1 cellular context compared by ENCODE assay signal in genomic region chr5:93303291-93303691, GRCh38.
TF ChIP-seq lines count a peak whose summit lies in the region.

No MANE protein-coding gene starts in this region.

TF ChIP-seq in SK-N-SH, 30 proteins besides CTCF, POLR2A, EP300 and RAD21 (continued from another document):
- TF ChIP-seq, protein P1, sequence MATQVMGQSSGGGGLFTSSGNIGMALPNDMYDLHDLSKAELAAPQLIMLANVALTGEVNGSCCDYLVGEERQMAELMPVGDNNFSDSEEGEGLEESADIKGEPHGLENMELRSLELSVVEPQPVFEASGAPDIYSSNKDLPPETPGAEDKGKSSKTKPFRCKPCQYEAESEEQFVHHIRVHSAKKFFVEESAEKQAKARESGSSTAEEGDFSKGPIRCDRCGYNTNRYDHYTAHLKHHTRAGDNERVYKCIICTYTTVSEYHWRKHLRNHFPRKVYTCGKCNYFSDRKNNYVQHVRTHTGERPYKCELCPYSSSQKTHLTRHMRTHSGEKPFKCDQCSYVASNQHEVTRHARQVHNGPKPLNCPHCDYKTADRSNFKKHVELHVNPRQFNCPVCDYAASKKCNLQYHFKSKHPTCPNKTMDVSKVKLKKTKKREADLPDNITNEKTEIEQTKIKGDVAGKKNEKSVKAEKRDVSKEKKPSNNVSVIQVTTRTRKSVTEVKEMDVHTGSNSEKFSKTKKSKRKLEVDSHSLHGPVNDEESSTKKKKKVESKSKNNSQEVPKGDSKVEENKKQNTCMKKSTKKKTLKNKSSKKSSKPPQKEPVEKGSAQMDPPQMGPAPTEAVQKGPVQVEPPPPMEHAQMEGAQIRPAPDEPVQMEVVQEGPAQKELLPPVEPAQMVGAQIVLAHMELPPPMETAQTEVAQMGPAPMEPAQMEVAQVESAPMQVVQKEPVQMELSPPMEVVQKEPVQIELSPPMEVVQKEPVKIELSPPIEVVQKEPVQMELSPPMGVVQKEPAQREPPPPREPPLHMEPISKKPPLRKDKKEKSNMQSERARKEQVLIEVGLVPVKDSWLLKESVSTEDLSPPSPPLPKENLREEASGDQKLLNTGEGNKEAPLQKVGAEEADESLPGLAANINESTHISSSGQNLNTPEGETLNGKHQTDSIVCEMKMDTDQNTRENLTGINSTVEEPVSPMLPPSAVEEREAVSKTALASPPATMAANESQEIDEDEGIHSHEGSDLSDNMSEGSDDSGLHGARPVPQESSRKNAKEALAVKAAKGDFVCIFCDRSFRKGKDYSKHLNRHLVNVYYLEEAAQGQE (IDR thresholded peaks at IDR 0.05; ENCODE audit: low read depth, low read length) = no peak
- TF ChIP-seq CHD2 (IDR thresholded peaks at IDR 0.05; ENCODE audit: low read length, partially characterized antibody) = no peak
- TF ChIP-seq TEAD4 (IDR thresholded peaks at IDR 0.05; ENCODE audit: borderline replicate concordance, insufficient read depth) = no peak
- TF ChIP-seq NRF1 (IDR thresholded peaks at IDR 0.05; ENCODE audit: low read depth, low read length) = no peak
- TF ChIP-seq MEF2A (IDR thresholded peaks at IDR 0.05; ENCODE audit: borderline replicate concordance, low read depth) = no peak
- no peak for TF ChIP-seq RFX5 (IDR thresholded peaks at IDR 0.05; ENCODE audit: low read length)
- TF ChIP-seq FOXJ3 (CRISPR knock-in tag; IDR thresholded peaks at IDR 0.05) = 0 out of 2 replicates have a peak, but pooled peaks have one; percentile 39
- no peak for TF ChIP-seq POLR2AphosphoS5 (IDR thresholded peaks at IDR 0.05; ENCODE audit: low read depth, low read length)
- TF ChIP-seq RCOR1 (IDR thresholded peaks at IDR 0.05; ENCODE audit: low read length) = no peak
TF ChIP-seq in SK-N-SH: peak in this region for 3.
